ENCODE assay signal across 1 cellular context in the genomic region with DNA sequence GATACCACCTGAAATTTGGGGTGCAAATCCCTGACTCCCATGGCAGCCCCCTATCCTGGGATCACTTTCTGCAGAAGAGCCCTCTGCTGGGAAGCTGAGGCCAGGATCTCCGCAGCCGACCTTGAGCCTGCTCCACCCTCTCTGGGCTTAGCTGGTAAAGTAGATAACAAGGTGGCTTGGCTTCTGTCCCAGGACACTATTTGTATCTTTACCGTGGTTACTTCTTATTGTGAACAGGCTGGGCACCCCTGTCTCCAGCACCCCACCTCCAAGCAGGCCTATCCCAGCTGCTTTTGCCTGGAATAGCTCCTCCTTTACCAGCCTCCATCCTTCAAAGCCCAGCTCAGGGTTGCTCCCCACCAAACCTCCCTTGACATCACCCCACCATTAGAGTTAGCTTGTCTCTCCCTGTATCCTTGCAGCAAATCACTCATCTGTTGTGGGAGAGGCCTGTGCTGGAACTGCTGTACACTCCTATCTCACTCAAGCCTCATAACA.
TF ChIP-seq lines count a peak whose summit lies in the region.

No MANE protein-coding gene starts in this region.

TF ChIP-seq in HepG2, 621 proteins besides CTCF, POLR2A, EP300 and RAD21 (continued from another document and continues in another):
- TF ChIP-seq, protein P1, sequence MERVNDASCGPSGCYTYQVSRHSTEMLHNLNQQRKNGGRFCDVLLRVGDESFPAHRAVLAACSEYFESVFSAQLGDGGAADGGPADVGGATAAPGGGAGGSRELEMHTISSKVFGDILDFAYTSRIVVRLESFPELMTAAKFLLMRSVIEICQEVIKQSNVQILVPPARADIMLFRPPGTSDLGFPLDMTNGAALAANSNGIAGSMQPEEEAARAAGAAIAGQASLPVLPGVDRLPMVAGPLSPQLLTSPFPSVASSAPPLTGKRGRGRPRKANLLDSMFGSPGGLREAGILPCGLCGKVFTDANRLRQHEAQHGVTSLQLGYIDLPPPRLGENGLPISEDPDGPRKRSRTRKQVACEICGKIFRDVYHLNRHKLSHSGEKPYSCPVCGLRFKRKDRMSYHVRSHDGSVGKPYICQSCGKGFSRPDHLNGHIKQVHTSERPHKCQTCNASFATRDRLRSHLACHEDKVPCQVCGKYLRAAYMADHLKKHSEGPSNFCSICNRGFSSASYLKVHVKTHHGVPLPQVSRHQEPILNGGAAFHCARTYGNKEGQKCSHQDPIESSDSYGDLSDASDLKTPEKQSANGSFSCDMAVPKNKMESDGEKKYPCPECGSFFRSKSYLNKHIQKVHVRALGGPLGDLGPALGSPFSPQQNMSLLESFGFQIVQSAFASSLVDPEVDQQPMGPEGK (CRISPR knock-in tag; IDR thresholded peaks at IDR 0.05): 0 out of 2 replicates have a peak, but pooled peaks have one; percentile 11
- TF ChIP-seq, protein P2, sequence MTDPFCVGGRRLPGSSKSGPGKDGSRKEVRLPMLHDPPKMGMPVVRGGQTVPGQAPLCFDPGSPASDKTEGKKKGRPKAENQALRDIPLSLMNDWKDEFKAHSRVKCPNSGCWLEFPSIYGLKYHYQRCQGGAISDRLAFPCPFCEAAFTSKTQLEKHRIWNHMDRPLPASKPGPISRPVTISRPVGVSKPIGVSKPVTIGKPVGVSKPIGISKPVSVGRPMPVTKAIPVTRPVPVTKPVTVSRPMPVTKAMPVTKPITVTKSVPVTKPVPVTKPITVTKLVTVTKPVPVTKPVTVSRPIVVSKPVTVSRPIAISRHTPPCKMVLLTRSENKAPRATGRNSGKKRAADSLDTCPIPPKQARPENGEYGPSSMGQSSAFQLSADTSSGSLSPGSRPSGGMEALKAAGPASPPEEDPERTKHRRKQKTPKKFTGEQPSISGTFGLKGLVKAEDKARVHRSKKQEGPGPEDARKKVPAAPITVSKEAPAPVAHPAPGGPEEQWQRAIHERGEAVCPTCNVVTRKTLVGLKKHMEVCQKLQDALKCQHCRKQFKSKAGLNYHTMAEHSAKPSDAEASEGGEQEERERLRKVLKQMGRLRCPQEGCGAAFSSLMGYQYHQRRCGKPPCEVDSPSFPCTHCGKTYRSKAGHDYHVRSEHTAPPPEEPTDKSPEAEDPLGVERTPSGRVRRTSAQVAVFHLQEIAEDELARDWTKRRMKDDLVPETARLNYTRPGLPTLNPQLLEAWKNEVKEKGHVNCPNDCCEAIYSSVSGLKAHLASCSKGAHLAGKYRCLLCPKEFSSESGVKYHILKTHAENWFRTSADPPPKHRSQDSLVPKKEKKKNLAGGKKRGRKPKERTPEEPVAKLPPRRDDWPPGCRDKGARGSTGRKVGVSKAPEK (CRISPR knock-in tag; IDR thresholded peaks at IDR 0.05; ENCODE audit: borderline replicate concordance): no peak
- no peak for TF ChIP-seq RFXAP (CRISPR knock-in tag; IDR thresholded peaks at IDR 0.05; ENCODE audit: borderline replicate concordance)
- TF ChIP-seq, protein P3, sequence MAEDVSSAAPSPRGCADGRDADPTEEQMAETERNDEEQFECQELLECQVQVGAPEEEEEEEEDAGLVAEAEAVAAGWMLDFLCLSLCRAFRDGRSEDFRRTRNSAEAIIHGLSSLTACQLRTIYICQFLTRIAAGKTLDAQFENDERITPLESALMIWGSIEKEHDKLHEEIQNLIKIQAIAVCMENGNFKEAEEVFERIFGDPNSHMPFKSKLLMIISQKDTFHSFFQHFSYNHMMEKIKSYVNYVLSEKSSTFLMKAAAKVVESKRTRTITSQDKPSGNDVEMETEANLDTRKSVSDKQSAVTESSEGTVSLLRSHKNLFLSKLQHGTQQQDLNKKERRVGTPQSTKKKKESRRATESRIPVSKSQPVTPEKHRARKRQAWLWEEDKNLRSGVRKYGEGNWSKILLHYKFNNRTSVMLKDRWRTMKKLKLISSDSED (CRISPR knock-in tag; IDR thresholded peaks at IDR 0.05): no peak
- TF ChIP-seq, protein P4, sequence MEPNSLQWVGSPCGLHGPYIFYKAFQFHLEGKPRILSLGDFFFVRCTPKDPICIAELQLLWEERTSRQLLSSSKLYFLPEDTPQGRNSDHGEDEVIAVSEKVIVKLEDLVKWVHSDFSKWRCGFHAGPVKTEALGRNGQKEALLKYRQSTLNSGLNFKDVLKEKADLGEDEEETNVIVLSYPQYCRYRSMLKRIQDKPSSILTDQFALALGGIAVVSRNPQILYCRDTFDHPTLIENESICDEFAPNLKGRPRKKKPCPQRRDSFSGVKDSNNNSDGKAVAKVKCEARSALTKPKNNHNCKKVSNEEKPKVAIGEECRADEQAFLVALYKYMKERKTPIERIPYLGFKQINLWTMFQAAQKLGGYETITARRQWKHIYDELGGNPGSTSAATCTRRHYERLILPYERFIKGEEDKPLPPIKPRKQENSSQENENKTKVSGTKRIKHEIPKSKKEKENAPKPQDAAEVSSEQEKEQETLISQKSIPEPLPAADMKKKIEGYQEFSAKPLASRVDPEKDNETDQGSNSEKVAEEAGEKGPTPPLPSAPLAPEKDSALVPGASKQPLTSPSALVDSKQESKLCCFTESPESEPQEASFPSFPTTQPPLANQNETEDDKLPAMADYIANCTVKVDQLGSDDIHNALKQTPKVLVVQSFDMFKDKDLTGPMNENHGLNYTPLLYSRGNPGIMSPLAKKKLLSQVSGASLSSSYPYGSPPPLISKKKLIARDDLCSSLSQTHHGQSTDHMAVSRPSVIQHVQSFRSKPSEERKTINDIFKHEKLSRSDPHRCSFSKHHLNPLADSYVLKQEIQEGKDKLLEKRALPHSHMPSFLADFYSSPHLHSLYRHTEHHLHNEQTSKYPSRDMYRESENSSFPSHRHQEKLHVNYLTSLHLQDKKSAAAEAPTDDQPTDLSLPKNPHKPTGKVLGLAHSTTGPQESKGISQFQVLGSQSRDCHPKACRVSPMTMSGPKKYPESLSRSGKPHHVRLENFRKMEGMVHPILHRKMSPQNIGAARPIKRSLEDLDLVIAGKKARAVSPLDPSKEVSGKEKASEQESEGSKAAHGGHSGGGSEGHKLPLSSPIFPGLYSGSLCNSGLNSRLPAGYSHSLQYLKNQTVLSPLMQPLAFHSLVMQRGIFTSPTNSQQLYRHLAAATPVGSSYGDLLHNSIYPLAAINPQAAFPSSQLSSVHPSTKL (CRISPR knock-in tag; IDR thresholded peaks at IDR 0.05): 0 out of 2 replicates have a peak, but pooled peaks have one; percentile 9
- TF ChIP-seq PAX8 (CRISPR knock-in tag; IDR thresholded peaks at IDR 0.05; ENCODE audit: borderline replicate concordance): no peak
- TF ChIP-seq ATF7 (IDR thresholded peaks at IDR 0.05): no peak
- no peak for TF ChIP-seq ATF7 (CRISPR knock-in tag; IDR thresholded peaks at IDR 0.05)
- no peak for TF ChIP-seq ELF1 (CRISPR knock-in tag; IDR thresholded peaks at IDR 0.05)
- TF ChIP-seq STAG1 (CRISPR knock-in tag; IDR thresholded peaks at IDR 0.05): peak; percentile 52
- 0 out of 2 replicates have a peak, but pooled peaks have one; percentile 25 for TF ChIP-seq ZSCAN21 (CRISPR knock-in tag; IDR thresholded peaks at IDR 0.05; ENCODE audit: borderline replicate concordance)
- peak; percentile 32; the same call in 1 of the 2 replicates for TF ChIP-seq GATAD2A (CRISPR knock-in tag; IDR thresholded peaks at IDR 0.05)
- peak; percentile 76 for TF ChIP-seq SP5 (CRISPR knock-in tag; IDR thresholded peaks at IDR 0.05; ENCODE audit: borderline replicate concordance, low read depth)
- TF ChIP-seq ZNF101 (CRISPR knock-in tag; IDR thresholded peaks at IDR 0.05; ENCODE audit: borderline replicate concordance, low read depth): no peak
- TF ChIP-seq, protein P5, sequence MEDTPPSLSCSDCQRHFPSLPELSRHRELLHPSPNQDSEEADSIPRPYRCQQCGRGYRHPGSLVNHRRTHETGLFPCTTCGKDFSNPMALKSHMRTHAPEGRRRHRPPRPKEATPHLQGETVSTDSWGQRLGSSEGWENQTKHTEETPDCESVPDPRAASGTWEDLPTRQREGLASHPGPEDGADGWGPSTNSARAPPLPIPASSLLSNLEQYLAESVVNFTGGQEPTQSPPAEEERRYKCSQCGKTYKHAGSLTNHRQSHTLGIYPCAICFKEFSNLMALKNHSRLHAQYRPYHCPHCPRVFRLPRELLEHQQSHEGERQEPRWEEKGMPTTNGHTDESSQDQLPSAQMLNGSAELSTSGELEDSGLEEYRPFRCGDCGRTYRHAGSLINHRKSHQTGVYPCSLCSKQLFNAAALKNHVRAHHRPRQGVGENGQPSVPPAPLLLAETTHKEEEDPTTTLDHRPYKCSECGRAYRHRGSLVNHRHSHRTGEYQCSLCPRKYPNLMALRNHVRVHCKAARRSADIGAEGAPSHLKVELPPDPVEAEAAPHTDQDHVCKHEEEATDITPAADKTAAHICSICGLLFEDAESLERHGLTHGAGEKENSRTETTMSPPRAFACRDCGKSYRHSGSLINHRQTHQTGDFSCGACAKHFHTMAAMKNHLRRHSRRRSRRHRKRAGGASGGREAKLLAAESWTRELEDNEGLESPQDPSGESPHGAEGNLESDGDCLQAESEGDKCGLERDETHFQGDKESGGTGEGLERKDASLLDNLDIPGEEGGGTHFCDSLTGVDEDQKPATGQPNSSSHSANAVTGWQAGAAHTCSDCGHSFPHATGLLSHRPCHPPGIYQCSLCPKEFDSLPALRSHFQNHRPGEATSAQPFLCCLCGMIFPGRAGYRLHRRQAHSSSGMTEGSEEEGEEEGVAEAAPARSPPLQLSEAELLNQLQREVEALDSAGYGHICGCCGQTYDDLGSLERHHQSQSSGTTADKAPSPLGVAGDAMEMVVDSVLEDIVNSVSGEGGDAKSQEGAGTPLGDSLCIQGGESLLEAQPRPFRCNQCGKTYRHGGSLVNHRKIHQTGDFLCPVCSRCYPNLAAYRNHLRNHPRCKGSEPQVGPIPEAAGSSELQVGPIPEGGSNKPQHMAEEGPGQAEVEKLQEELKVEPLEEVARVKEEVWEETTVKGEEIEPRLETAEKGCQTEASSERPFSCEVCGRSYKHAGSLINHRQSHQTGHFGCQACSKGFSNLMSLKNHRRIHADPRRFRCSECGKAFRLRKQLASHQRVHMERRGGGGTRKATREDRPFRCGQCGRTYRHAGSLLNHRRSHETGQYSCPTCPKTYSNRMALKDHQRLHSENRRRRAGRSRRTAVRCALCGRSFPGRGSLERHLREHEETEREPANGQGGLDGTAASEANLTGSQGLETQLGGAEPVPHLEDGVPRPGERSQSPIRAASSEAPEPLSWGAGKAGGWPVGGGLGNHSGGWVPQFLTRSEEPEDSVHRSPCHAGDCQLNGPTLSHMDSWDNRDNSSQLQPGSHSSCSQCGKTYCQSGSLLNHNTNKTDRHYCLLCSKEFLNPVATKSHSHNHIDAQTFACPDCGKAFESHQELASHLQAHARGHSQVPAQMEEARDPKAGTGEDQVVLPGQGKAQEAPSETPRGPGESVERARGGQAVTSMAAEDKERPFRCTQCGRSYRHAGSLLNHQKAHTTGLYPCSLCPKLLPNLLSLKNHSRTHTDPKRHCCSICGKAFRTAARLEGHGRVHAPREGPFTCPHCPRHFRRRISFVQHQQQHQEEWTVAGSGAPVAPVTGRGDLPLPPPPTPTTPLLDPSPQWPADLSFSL (CRISPR knock-in tag; IDR thresholded peaks at IDR 0.05): no peak
- TF ChIP-seq, protein P6, sequence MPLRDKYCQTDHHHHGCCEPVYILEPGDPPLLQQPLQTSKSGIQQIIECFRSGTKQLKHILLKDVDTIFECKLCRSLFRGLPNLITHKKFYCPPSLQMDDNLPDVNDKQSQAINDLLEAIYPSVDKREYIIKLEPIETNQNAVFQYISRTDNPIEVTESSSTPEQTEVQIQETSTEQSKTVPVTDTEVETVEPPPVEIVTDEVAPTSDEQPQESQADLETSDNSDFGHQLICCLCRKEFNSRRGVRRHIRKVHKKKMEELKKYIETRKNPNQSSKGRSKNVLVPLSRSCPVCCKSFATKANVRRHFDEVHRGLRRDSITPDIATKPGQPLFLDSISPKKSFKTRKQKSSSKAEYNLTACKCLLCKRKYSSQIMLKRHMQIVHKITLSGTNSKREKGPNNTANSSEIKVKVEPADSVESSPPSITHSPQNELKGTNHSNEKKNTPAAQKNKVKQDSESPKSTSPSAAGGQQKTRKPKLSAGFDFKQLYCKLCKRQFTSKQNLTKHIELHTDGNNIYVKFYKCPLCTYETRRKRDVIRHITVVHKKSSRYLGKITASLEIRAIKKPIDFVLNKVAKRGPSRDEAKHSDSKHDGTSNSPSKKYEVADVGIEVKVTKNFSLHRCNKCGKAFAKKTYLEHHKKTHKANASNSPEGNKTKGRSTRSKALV (CRISPR knock-in tag; IDR thresholded peaks at IDR 0.05): no peak
- TF ChIP-seq NAIF1 (CRISPR knock-in tag; IDR thresholded peaks at IDR 0.05; ENCODE audit: borderline replicate concordance): no peak
- TF ChIP-seq, protein P7, sequence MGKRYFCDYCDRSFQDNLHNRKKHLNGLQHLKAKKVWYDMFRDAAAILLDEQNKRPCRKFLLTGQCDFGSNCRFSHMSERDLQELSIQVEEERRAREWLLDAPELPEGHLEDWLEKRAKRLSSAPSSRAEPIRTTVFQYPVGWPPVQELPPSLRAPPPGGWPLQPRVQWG (CRISPR knock-in tag; IDR thresholded peaks at IDR 0.05; ENCODE audit: borderline replicate concordance, low read depth): no peak
- TF ChIP-seq HOXA3 (CRISPR knock-in tag; IDR thresholded peaks at IDR 0.05): 0 out of 2 replicates have a peak, but pooled peaks have one; percentile 13
- TF ChIP-seq, protein P8, sequence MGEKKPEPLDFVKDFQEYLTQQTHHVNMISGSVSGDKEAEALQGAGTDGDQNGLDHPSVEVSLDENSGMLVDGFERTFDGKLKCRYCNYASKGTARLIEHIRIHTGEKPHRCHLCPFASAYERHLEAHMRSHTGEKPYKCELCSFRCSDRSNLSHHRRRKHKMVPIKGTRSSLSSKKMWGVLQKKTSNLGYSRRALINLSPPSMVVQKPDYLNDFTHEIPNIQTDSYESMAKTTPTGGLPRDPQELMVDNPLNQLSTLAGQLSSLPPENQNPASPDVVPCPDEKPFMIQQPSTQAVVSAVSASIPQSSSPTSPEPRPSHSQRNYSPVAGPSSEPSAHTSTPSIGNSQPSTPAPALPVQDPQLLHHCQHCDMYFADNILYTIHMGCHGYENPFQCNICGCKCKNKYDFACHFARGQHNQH (CRISPR knock-in tag; IDR thresholded peaks at IDR 0.05): 0 out of 2 replicates have a peak, but pooled peaks have one; percentile 38
- peak; percentile 33; the same call in 1 of the 2 replicates for TF ChIP-seq ISL2 (CRISPR knock-in tag; IDR thresholded peaks at IDR 0.05)
- TF ChIP-seq, protein P9, sequence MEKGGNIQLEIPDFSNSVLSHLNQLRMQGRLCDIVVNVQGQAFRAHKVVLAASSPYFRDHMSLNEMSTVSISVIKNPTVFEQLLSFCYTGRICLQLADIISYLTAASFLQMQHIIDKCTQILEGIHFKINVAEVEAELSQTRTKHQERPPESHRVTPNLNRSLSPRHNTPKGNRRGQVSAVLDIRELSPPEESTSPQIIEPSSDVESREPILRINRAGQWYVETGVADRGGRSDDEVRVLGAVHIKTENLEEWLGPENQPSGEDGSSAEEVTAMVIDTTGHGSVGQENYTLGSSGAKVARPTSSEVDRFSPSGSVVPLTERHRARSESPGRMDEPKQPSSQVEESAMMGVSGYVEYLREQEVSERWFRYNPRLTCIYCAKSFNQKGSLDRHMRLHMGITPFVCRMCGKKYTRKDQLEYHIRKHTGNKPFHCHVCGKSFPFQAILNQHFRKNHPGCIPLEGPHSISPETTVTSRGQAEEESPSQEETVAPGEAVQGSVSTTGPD (CRISPR knock-in tag; IDR thresholded peaks at IDR 0.05): no peak
